ENCODE assay signal across 2 cellular contexts in genomic region chr17:2107050-2107449, GRCh38.
TF ChIP-seq lines count a peak whose summit lies in the region.

No MANE protein-coding gene starts in this region.

TF ChIP-seq in IMR-90, 13 proteins besides CTCF, POLR2A, EP300 and RAD21:
- no peak for TF ChIP-seq MXI1 (IDR thresholded peaks at IDR 0.05; ENCODE audit: borderline replicate concordance, low read depth, low read length)
- TF ChIP-seq RCOR1 (IDR thresholded peaks at IDR 0.05; ENCODE audit: insufficient replicate concordance, low read length), result no peak
- TF ChIP-seq NFE2L2 (IDR thresholded peaks at IDR 0.05; ENCODE audit: low read depth, low read length), result no peak
- no peak for TF ChIP-seq CHD1 (IDR thresholded peaks at IDR 0.05; ENCODE audit: low read depth, low read length)
- TF ChIP-seq RFX5 (IDR thresholded peaks at IDR 0.05; ENCODE audit: low read depth, low read length), result no peak
- no peak for TF ChIP-seq ELK1 (IDR thresholded peaks at IDR 0.05; ENCODE audit: borderline replicate concordance, low read depth, low read length)
- no peak for TF ChIP-seq MAZ (IDR thresholded peaks at IDR 0.05; ENCODE audit: borderline replicate concordance, low read depth, low read length)
- TF ChIP-seq SMC3 (IDR thresholded peaks at IDR 0.05; ENCODE audit: low read depth, low read length), result no peak
- TF ChIP-seq MAFK (IDR thresholded peaks at IDR 0.05; ENCODE audit: low read depth, low read length), result no peak
- TF ChIP-seq FOS (IDR thresholded peaks at IDR 0.05; ENCODE audit: low read depth, low read length), result no peak
- TF ChIP-seq CEBPB (IDR thresholded peaks at IDR 0.05; ENCODE audit: low read depth, low read length), result no peak
- no peak for TF ChIP-seq BHLHE40 (IDR thresholded peaks at IDR 0.05; ENCODE audit: low read depth, low read length)
- TF ChIP-seq, protein P1, sequence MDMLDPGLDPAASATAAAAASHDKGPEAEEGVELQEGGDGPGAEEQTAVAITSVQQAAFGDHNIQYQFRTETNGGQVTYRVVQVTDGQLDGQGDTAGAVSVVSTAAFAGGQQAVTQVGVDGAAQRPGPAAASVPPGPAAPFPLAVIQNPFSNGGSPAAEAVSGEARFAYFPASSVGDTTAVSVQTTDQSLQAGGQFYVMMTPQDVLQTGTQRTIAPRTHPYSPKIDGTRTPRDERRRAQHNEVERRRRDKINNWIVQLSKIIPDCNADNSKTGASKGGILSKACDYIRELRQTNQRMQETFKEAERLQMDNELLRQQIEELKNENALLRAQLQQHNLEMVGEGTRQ (IDR thresholded peaks at IDR 0.05; ENCODE audit: low read depth, low read length), result no peak

TF ChIP-seq in GM12878, 131 proteins besides CTCF, POLR2A, EP300 and RAD21:
- TF ChIP-seq SP1 (IDR thresholded peaks at IDR 0.05; ENCODE audit: low read depth, low read length) (no peak), LARP7 (IDR thresholded peaks at IDR 0.05) (no peak), RELA (IDR thresholded peaks at IDR 0.05; ENCODE audit: borderline replicate concordance, partially characterized antibody) (no peak), PBX3 (IDR thresholded peaks at IDR 0.05; ENCODE audit: insufficient replicate concordance, low read depth, low read length) (no peak), CEBPB (IDR thresholded peaks at IDR 0.05; ENCODE audit: borderline replicate concordance in 1 of 2, low read depth in 2 of 2, low read length in 2 of 2) (no peak), SREBF2 (IDR thresholded peaks at IDR 0.05; ENCODE audit: low read length) (no peak), CBX5 (IDR thresholded peaks at IDR 0.05; ENCODE audit: low read depth) (no peak), EGR1 (IDR thresholded peaks at IDR 0.05; ENCODE audit: borderline replicate concordance in 1 of 2, low read depth in 2 of 2, low read length in 2 of 2) (no peak), STAT3 (IDR thresholded peaks at IDR 0.05; ENCODE audit: low read depth, low read length) (no peak), FOS (IDR thresholded peaks at IDR 0.05; ENCODE audit: borderline replicate concordance, extremely low read depth, insufficient read length) (no peak), SMAD1 (IDR thresholded peaks at IDR 0.05; ENCODE audit: low read depth, partially characterized antibody) (no peak), TCF12 (IDR thresholded peaks at IDR 0.05; ENCODE audit: low read depth, low read length) (no peak), PAX5 (IDR thresholded peaks at IDR 0.05; ENCODE audit: borderline replicate concordance, low read depth, low read length) (no peak), KLF5 (IDR thresholded peaks at IDR 0.05; ENCODE audit: partially characterized antibody) (no peak), CHD4 (IDR thresholded peaks at IDR 0.05) (no peak), PML (IDR thresholded peaks at IDR 0.05; ENCODE audit: low read length) (no peak), TAF1 (IDR thresholded peaks at IDR 0.05; ENCODE audit: borderline replicate concordance, low read depth, low read length) (no peak), ASH2L (IDR thresholded peaks at IDR 0.05; ENCODE audit: borderline replicate concordance, low read depth) (no peak)
